ENCODE assay signal across 14 cellular contexts in the genomic region with DNA sequence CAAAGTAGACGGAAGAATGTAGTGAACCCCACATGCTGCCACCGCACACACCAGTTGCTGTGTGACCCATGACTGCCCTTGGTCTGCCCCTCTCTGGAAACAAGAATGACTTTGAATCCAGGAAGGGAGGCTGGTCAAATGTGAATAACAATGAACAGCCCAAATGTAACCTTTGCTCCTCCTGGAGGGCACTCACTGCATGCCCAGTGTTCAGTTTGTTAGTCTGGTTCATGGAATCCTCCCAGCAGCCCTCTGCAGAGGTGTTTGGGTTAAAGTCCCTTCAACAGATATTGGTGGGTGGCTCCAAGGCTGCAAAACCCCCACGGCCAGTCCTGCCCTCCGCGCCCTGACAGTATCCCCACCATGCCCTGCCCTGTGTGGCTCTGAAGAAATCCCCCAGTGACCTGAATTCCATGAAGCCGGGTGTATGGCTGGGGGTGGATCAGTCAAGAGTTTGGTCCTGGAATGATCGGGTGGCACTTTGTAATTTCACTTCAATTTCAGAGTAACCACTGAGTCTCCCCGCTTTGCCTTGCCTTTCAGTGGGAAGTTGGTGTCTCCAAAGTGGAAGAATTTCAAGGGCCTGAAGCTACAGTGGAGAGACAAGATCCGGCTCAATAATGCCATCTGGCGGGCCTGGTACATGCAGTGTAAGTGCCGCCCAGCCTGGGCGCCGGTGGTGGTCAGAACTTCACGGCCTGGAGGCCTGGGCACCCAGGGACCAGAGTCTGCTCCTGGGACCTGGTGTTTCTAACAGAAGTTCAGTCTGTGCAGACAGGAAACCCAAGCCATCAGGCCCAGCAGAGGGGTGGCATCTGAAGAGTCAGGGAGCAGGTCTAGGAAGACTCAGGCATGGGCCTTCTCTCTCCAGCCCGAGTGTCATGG. TPM values are rescaled to one million over a fixed set of nuclear protein-coding genes. Genes with fewer than 3 reads are reported as not detected.
DNase-seq lines count a peak whose midpoint lies in the region; ATAC-seq and TF ChIP-seq lines count a peak whose summit lies in the region.
"Had no signal": no experiment of that assay in that cellular context is flagged by ENCODE, and none has a peak within 500 bp of the region (broad histone marks: within the 10 kb centered on the region; RNA-seq: fewer than 3 reads in every experiment).

No MANE protein-coding gene starts in this region.

- H3K36me3 Mint-ChIP-seq in chondrocyte (ENCODE audit: low read depth): peaks cover 12% of the 10 kb centered on the region
- H3K36me3 Mint-ChIP-seq in naive thymus-derived CD8-positive, alpha-beta T cell: peaks cover 0 to 56% (median 6%) of the 10 kb centered on the region in 3 donors
- peaks cover 4% of the 10 kb centered on the region for H3K36me3 Mint-ChIP-seq in activated CD4-positive, alpha-beta memory T cell treated with anti-CD3 and anti-CD28 coated beads, Interleukin-2, amount 10 ng/mL, durations not matched to agents 7 days and 5 days (ENCODE audit: low read depth)

- H3K9me3 Mint-ChIP-seq in chondrocyte (ENCODE audit: low read depth): no peaks in the 10 kb centered on the region
- H3K9me3 Mint-ChIP-seq in naive thymus-derived CD8-positive, alpha-beta T cell: no peaks in the 10 kb centered on the region
- H3K9me3 Mint-ChIP-seq in activated CD4-positive, alpha-beta memory T cell treated with anti-CD3 and anti-CD28 coated beads, Interleukin-2, amount 10 ng/mL, durations not matched to agents 7 days and 5 days: no peaks in the 10 kb centered on the region
- H3K9me3 Mint-ChIP-seq: CD8-positive, alpha-beta T cell had no signal

- intact Hi-C loops in A673 (cut with micrococcal nuclease; ENCODE audit: unreplicated experiment): no loop called here

- H3K36me3 ChIP-seq in A673 (ENCODE audit: insufficient read depth, low read length, poor library complexity, severe bottlenecking): peaks cover 19% of the 10 kb centered on the region

- CTCF ChIA-PET in A673 (lab: Charles Lee): interaction anchor here (0.8 kb wide), 1 partner anchor 73 kb away, joined by 3 read pairs; no protein-coding TSS in a partner anchor
- CTCF ChIA-PET in activated CD4-positive, alpha-beta memory T cell treated with anti-CD3 and anti-CD28 coated beads, Interleukin-2, amount 10 ng/mL, durations not matched to agents 7 days and 5 days (lab: Charles Lee): interaction anchor here (2.8 kb wide), 1 partner anchor 73 kb away, joined by 13 read pairs; no protein-coding TSS in a partner anchor

- no peak for ATAC-seq in naive thymus-derived CD8-positive, alpha-beta T cell
- ATAC-seq in GM19467 (IDR thresholded peaks at IDR 0.05; ENCODE audit: unreplicated experiment): no peak
- ATAC-seq: CD8-positive, alpha-beta T cell had no signal

- H3K27me3 Mint-ChIP-seq in chondrocyte (ENCODE audit: low read depth): no peaks in the 10 kb centered on the region
- H3K27me3 Mint-ChIP-seq in naive thymus-derived CD8-positive, alpha-beta T cell: peaks cover 0 to 1% (median 0%) of the 10 kb centered on the region in 5 donors
- H3K27me3 Mint-ChIP-seq in activated CD4-positive, alpha-beta memory T cell treated with anti-CD3 and anti-CD28 coated beads, Interleukin-2, amount 10 ng/mL, durations not matched to agents 7 days and 5 days: no peaks in the 10 kb centered on the region

- H3K4me1 Mint-ChIP-seq in chondrocyte (ENCODE audit: low read depth): peaks cover 35% of the 10 kb centered on the region
- peaks cover 18 to 48% (median 42%) of the 10 kb centered on the region in 4 donors for H3K4me1 Mint-ChIP-seq in naive thymus-derived CD8-positive, alpha-beta T cell
- H3K4me1 Mint-ChIP-seq in activated CD4-positive, alpha-beta memory T cell treated with anti-CD3 and anti-CD28 coated beads, Interleukin-2, amount 10 ng/mL, durations not matched to agents 7 days and 5 days: peaks cover 10% of the 10 kb centered on the region

- DNase-seq in A673 (ENCODE audit: low spot score): no peak
- peak; percentile 60 for DNase-seq in HT-29 (ENCODE audit: low spot score)
- DNase-seq in chondrocyte (ENCODE audit: low spot score): no peak
- no peak for DNase-seq in naive thymus-derived CD8-positive, alpha-beta T cell
- DNase-seq in activated CD4-positive, alpha-beta memory T cell treated with anti-CD3 and anti-CD28 coated beads, Interleukin-2, amount 10 ng/mL, durations not matched to agents 7 days and 5 days: no peak
- no peak for DNase-seq in NCI-H2227 (lab: John Stamatoyannopoulos, UW; ENCODE audit: unreplicated experiment)
- DNase-seq in activated T-cell treated with anti-CD3 and anti-CD28 coated beads, Interleukin-2, amount 50 U/mL, for 1 hour: no peak
- DNase-seq: activated CD4-positive, alpha-beta T cell treated with anti-CD3 and anti-CD28 coated beads, Interleukin-2, amount 50 U/mL, for 4 hours; CD8-positive, alpha-beta T cell; NCI-H187 had no signal

- POLR2A ChIA-PET in A673 (lab: Charles Lee; ENCODE audit: low non-redundant PET): no interaction called here
- POLR2A ChIA-PET in naive thymus-derived CD8-positive, alpha-beta T cell (lab: Charles Lee): no interaction called here
- POLR2A ChIA-PET in activated CD4-positive, alpha-beta memory T cell treated with anti-CD3 and anti-CD28 coated beads, Interleukin-2, amount 10 ng/mL, durations not matched to agents 7 days and 5 days (lab: Charles Lee): no interaction called here

- H3K4me3 Mint-ChIP-seq in chondrocyte (ENCODE audit: unreplicated experiment): no peak overlapping the region
- H3K4me3 Mint-ChIP-seq in naive thymus-derived CD8-positive, alpha-beta T cell: no peak overlapping the region
- H3K4me3 Mint-ChIP-seq in activated CD4-positive, alpha-beta memory T cell treated with anti-CD3 and anti-CD28 coated beads, Interleukin-2, amount 10 ng/mL, durations not matched to agents 7 days and 5 days: no peak overlapping the region
- H3K4me3 Mint-ChIP-seq: CD8-positive, alpha-beta T cell had no signal

- no peaks in the 10 kb centered on the region for H3K27me3 ChIP-seq in A673 (replicated peaks; ENCODE audit: insufficient read depth, low read depth, low read length, poor library complexity)
- H3K27me3 ChIP-seq: SJSA1, vagina had no signal

- H3K9me3 ChIP-seq in A673 (ENCODE audit: low read depth, low read length, poor library complexity, severe bottlenecking): no peaks in the 10 kb centered on the region
- H3K9me3 ChIP-seq: SJSA1, vagina had no signal

- H3K27ac ChIP-seq in A673 (ENCODE audit: low read depth, low read length, poor library complexity, severe bottlenecking): peak overlapping the region; percentile 37
- H3K27ac ChIP-seq: SJSA1, vagina had no signal

- no peak overlapping the region for H3K4me3 ChIP-seq in A673 (ENCODE audit: low read depth, low read length, poor library complexity, severe bottlenecking)
- H3K4me3 ChIP-seq: SJSA1, vagina had no signal

- peaks cover 15% of the 10 kb centered on the region for H3K4me1 ChIP-seq in A673 (ENCODE audit: insufficient read depth, low read length, poor library complexity, severe bottlenecking)

- no TSS peak for BruUV-seq in A673 (replicated peaks; lab: Mats Ljungman, UMichigan)

- H3K27ac Mint-ChIP-seq in chondrocyte (ENCODE audit: unreplicated experiment): no peak overlapping the region
- H3K27ac Mint-ChIP-seq in naive thymus-derived CD8-positive, alpha-beta T cell: peak overlapping the region in 6 of 10 donors; percentile 15 to 82 (median 35)
- no peak overlapping the region for H3K27ac Mint-ChIP-seq in activated CD4-positive, alpha-beta memory T cell treated with anti-CD3 and anti-CD28 coated beads, Interleukin-2, amount 10 ng/mL, durations not matched to agents 7 days and 5 days

- TF ChIP-seq CTCF in A673 (conservative IDR thresholded peaks at IDR 0.05; ENCODE audit: low read depth, low read length) (peak; percentile 37), chondrocyte (IDR thresholded peaks at IDR 0.05) (peak; percentile 50)

RNA-seq across cellular contexts. Expression of a gene that starts 47.1 kb away (rescaled TPM):
- total RNA-seq in A673 (2021): not detected in 2 replicates
- not detected in 2 replicates for total RNA-seq in HT-29 (2014; rRNA removed; shearing (Covaris generic))
- total RNA-seq in chondrocyte: not detected in 3 replicates
- not detected for total RNA-seq in naive thymus-derived CD8-positive, alpha-beta T cell
- polyA plus RNA-seq in naive thymus-derived CD8-positive, alpha-beta T cell: not detected
- total RNA-seq in activated CD4-positive, alpha-beta memory T cell treated with anti-CD3 and anti-CD28 coated beads, Interleukin-2, amount 10 ng/mL, durations not matched to agents 7 days and 5 days: not detected
- total RNA-seq: CD8-positive, alpha-beta T cell; endothelial cell of umbilical vein; SJSA1; vagina had no signal
- polyA plus RNA-seq: endothelial cell of umbilical vein had no signal

RNA-seq across cellular contexts. Expression of a gene that starts 48.4 kb away (rescaled TPM):
- total RNA-seq in A673 (2021) (32.7 and 35.8 TPM in 2 replicates), chondrocyte (58.8 to 62.8 TPM (median 61.7 TPM) in 3 replicates)
- 22.8 and 31.3 TPM in 2 replicates for total RNA-seq in HT-29 (2014; rRNA removed; shearing (Covaris generic))
- total RNA-seq in naive thymus-derived CD8-positive, alpha-beta T cell: 100 to 1,000 TPM; 162 to 165 TPM
- polyA plus RNA-seq in naive thymus-derived CD8-positive, alpha-beta T cell: 10 to 100 TPM; 17.3 to 43.3 (median 20.0) TPM
- 10 to 100 TPM; 26.0 to 29.6 TPM for total RNA-seq in activated CD4-positive, alpha-beta memory T cell treated with anti-CD3 and anti-CD28 coated beads, Interleukin-2, amount 10 ng/mL, durations not matched to agents 7 days and 5 days

RNA-seq across cellular contexts. Expression of a gene that starts 56.0 kb away (rescaled TPM):
- total RNA-seq in A673 (2021) (0.24 TPM in 1 of 2 replicates, not detected in the other), chondrocyte (1.5 to 2.0 TPM (median 1.6 TPM) in 3 replicates)
- not detected in 2 replicates for total RNA-seq in HT-29 (2014; rRNA removed; shearing (Covaris generic))
- under 1 TPM in 1 of 2 experiments, not detected in 1; 0.29 TPM for total RNA-seq in naive thymus-derived CD8-positive, alpha-beta T cell
- not detected for polyA plus RNA-seq in naive thymus-derived CD8-positive, alpha-beta T cell
- under 1 TPM in 1 of 2 experiments, not detected in 1; 0.38 TPM for total RNA-seq in activated CD4-positive, alpha-beta memory T cell treated with anti-CD3 and anti-CD28 coated beads, Interleukin-2, amount 10 ng/mL, durations not matched to agents 7 days and 5 days
- total RNA-seq: SJSA1, vagina had no signal

Comparison
In these comparisons a context has a peak if more than half of its experiments do, and no peak if none do; other contexts are left out.
1. H3K27ac Mint-ChIP-seq: peak in naive thymus-derived CD8-positive, alpha-beta T cell (6 of 10); none in chondrocyte (single experiment) and activated CD4-positive, alpha-beta memory T cell treated with anti-CD3 and anti-CD28 coated beads, Interleukin-2, amount 10 ng/mL, durations not matched to agents 7 days and 5 days (single experiment).